9 cellular contexts compared by ENCODE assay signal in the genomic region with DNA sequence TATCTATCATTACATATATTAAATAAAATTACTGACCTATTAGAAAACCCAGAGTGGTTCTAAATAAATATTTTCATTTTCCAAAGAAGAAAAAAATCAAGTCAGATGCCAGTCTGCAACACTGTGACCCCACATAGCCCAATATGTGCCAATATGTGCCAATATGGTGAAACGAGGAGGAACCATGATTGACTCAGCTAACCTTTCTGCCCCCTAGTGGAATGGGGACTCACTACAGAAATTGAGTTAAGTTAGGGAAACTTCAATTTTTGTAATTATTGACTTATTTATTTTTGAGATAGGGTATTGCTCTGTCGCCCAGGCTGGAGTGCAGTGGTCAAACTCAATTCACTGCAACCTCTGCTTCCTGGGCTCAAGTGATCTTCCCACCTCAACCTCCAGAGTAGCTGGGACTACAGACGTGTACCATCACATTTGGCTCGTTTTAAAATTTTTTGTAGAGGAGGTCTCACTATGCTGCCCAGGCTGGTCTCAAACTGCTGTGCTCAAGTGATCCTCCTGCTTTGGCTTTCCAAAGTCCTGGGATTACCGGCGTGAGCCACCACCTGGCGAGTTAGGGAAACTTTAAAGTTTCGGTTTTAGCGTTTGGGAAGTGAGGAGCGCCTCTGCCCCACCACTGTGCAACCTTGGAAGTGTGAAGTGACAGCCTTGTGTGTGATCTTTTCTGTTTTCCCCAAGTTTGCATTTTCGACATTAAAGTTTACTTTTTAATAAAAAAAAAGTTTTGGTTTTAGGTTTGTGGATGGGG.
DNase-seq lines count a peak whose midpoint lies in the region; ATAC-seq lines count a peak whose summit lies in the region.
"Had no signal": no experiment of that assay in that cellular context is flagged by ENCODE, and none has a peak within 500 bp of the region (broad histone marks: within the 10 kb centered on the region; RNA-seq: fewer than 3 reads in every experiment).

No MANE protein-coding gene starts in this region.

- H3K9me3 ChIP-seq in GM23248 (ENCODE audit: low read depth) (no peaks in the 10 kb centered on the region), SJCRH30 (replicated peaks) (no peaks in the 10 kb centered on the region)
- H3K9me3 ChIP-seq: BLaER1 had no signal

- no peak overlapping the region for H3K4me2 ChIP-seq in GM23248 (ENCODE audit: unreplicated experiment)

- WGBS in GM23248 (ENCODE audit: low coverage in 1 of 2, low lambda C conversion rate in 2 of 2, missing lambda C conversion rate in 2 of 2), 2 experiments: 23 to 27% methylated on average over 11 of the region's 11 CpGs

- H3K27ac ChIP-seq in GM23248 (no peak overlapping the region), SJCRH30 (no peak overlapping the region)
- H3K27ac ChIP-seq: BLaER1 had no signal

- H3K4me3 Mint-ChIP-seq in activated CD8-positive, alpha-beta memory T cell treated with anti-CD3 and anti-CD28 coated beads, Interleukin-2, amount 10 ng/mL, durations not matched to agents 7 days and 5 days: no peak overlapping the region

- H3K27me3 Mint-ChIP-seq in activated CD8-positive, alpha-beta memory T cell treated with anti-CD3 and anti-CD28 coated beads, Interleukin-2, amount 10 ng/mL, durations not matched to agents 7 days and 5 days: peaks cover 27% of the 10 kb centered on the region

- H3F3A ChIP-seq in GM23248 (ENCODE audit: insufficient read depth): no peaks in the 10 kb centered on the region

- ATAC-seq in GM18861 (IDR thresholded peaks at IDR 0.05; ENCODE audit: unreplicated experiment): no peak
- no peak for ATAC-seq in activated CD8-positive, alpha-beta memory T cell treated with anti-CD3 and anti-CD28 coated beads, Interleukin-2, amount 10 ng/mL, durations not matched to agents 7 days and 5 days

- H3K27ac Mint-ChIP-seq in activated CD8-positive, alpha-beta memory T cell treated with anti-CD3 and anti-CD28 coated beads, Interleukin-2, amount 10 ng/mL, durations not matched to agents 7 days and 5 days: no peak overlapping the region

- H2AFZ ChIP-seq in GM23248: 0 out of 2 replicates have a peak overlapping the region, but pooled peaks have one; percentile 2

- H3K4me3 ChIP-seq in GM23248 (no peak overlapping the region), SJCRH30 (no peak overlapping the region)
- H3K4me3 ChIP-seq: BLaER1 had no signal

- H3K79me2 ChIP-seq in GM23248 (ENCODE audit: insufficient read depth): no peaks in the 10 kb centered on the region

- no peaks in the 10 kb centered on the region; the same call in 1 of the 2 replicates for H3K27me3 ChIP-seq in GM23248 (replicated peaks; ENCODE audit: insufficient read depth)
- H3K27me3 ChIP-seq in SJCRH30: peaks cover 3% of the 10 kb centered on the region; the same call in 1 of the 2 replicates
- H3K27me3 ChIP-seq: BLaER1 had no signal

- H3K36me3 ChIP-seq in GM23248 (ENCODE audit: low read depth): no peaks in the 10 kb centered on the region
- no peaks in the 10 kb centered on the region for H3K36me3 ChIP-seq in SJCRH30
- H3K36me3 ChIP-seq: BLaER1 had no signal

- H3K4me1 ChIP-seq in GM23248 (ENCODE audit: insufficient read depth) (no peaks in the 10 kb centered on the region), SJCRH30 (no peaks in the 10 kb centered on the region)

- no peak overlapping the region for H3K9ac ChIP-seq in GM23248
- H3K9ac ChIP-seq: BLaER1 had no signal

- in situ Hi-C loops in GM23248 (cut with MboI): loop anchor here (10.0 kb wide), 1 partner anchor 244 kb away; no protein-coding TSS in a partner anchor

- DNase-seq in NCI-H1417 (lab: John Stamatoyannopoulos, UW): peak; percentile 12 to 59 (median 16)
- no peak for DNase-seq in NCI-H1417 treated with DMSO at 0.1 percent for 48 hours (lab: John Stamatoyannopoulos, UW)
- peak; percentile 63 for DNase-seq in GM23248
- peak; percentile 26 to 56 for DNase-seq in SJCRH30
- peak; percentile 43 for DNase-seq in iPS-NIHi11 (ENCODE audit: low spot score)
- DNase-seq in activated CD8-positive, alpha-beta memory T cell treated with anti-CD3 and anti-CD28 coated beads, Interleukin-2, amount 10 ng/mL, durations not matched to agents 7 days and 5 days: no peak
- no peak for DNase-seq in NCI-H1930 (lab: John Stamatoyannopoulos, UW)

- H3K36me3 Mint-ChIP-seq in activated CD8-positive, alpha-beta memory T cell treated with anti-CD3 and anti-CD28 coated beads, Interleukin-2, amount 10 ng/mL, durations not matched to agents 7 days and 5 days: no peaks in the 10 kb centered on the region

- no peaks in the 10 kb centered on the region for H3K9me2 ChIP-seq in GM23248 (ENCODE audit: insufficient read depth)

- CTCF ChIA-PET in activated CD8-positive, alpha-beta memory T cell treated with anti-CD3 and anti-CD28 coated beads, Interleukin-2, amount 10 ng/mL, durations not matched to agents 7 days and 5 days (lab: Charles Lee): interaction anchor here (0.8 to 6.0 kb wide), 8 partner anchors 10 to 584 kb away, joined by 3 to 43 read pairs (median 4); no protein-coding TSS in a partner anchor

- no peaks in the 10 kb centered on the region for H4K20me1 ChIP-seq in GM23248 (ENCODE audit: insufficient read depth)
- H4K20me1 ChIP-seq: BLaER1 had no signal

- H3K9me3 Mint-ChIP-seq in activated CD8-positive, alpha-beta memory T cell treated with anti-CD3 and anti-CD28 coated beads, Interleukin-2, amount 10 ng/mL, durations not matched to agents 7 days and 5 days (ENCODE audit: low read depth): no peaks in the 10 kb centered on the region

- H3K4me1 Mint-ChIP-seq in activated CD8-positive, alpha-beta memory T cell treated with anti-CD3 and anti-CD28 coated beads, Interleukin-2, amount 10 ng/mL, durations not matched to agents 7 days and 5 days: peaks cover 15% of the 10 kb centered on the region

Comparison
In these comparisons a context has a peak if more than half of its experiments do, and no peak if none do; other contexts are left out.
1. DNase-seq: peak in NCI-H1417 (3 of 3), GM23248 (single experiment), SJCRH30 (2 of 2) and iPS-NIHi11 (single experiment); none in NCI-H1417 treated with DMSO at 0.1 percent for 48 hours (single experiment), activated CD8-positive, alpha-beta memory T cell treated with anti-CD3 and anti-CD28 coated beads, Interleukin-2, amount 10 ng/mL, durations not matched to agents 7 days and 5 days (single experiment) and NCI-H1930 (0 of 2).